Comparison of ENCODE assay signal across 23 cellular contexts in the genomic region with DNA sequence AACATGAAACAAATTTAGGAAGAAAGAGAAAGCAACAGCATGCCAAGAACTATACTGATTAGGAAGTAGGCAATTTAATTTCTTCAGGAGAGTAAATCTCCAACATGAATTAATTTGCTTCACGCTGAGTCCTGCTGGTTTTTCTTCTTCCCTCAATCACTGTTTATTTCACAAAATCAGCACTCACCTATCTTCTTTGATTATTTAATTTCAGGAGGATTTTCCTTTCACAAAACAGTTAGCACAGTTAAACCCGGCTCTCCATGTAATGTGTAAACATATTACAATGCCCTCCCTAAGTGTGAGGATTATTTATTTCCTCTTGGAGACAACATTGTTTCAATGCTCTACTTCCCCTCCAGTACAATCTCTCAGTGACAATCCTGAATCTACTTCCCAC.
DNase-seq lines count a peak whose midpoint lies in the region.
"Had no signal": no experiment of that assay in that cellular context is flagged by ENCODE, and none has a peak within 500 bp of the region (broad histone marks: within the 10 kb centered on the region; RNA-seq: fewer than 3 reads in every experiment).

No MANE protein-coding gene starts in this region.

- DNase-seq in NCI-H510A treated with DMSO at 0.1 percent for 48 hours (lab: John Stamatoyannopoulos, UW) (peak; percentile 11), NCI-H510A (lab: John Stamatoyannopoulos, UW) (no peak), NCI-H345 treated with DMSO at 0.1 percent for 48 hours (lab: John Stamatoyannopoulos, UW; ENCODE audit: unreplicated experiment) (peak; percentile 28), inferior parietal cortex (ENCODE audit: extremely low spot score) (peak; percentile 9), AG08396 (ENCODE audit: low spot score) (no peak), OCI-M1 (lab: John Stamatoyannopoulos, UW) (no peak)
- no peak for DNase-seq in activated naive CD4-positive, alpha-beta T cell treated with Interleukin-2 at 50 U/mL for 16 hours
- DNase-seq: activated CD4-positive, alpha-beta T cell treated with anti-CD3 and anti-CD28 coated beads for 4 hours; activated naive CD4-positive, alpha-beta T cell treated with anti-CD3 and anti-CD28 coated beads, Interleukin-2, amount 10 ng/mL, durations not matched to agents 7 days and 5 days; activated T-cell treated with anti-CD3 and anti-CD28 coated beads, Interleukin-2, amount 50 U/mL, for 4 hours; H7; hypothalamus; lower lobe of right lung; occipital lobe; right cardiac atrium; stimulated activated naive CD8-positive, alpha-beta T cell treated with anti-CD3 and anti-CD28 coated beads, Interleukin-15, amount 100 ng/mL, for 72 hours; T-helper 1 cell; transverse colon had no signal

- peak overlapping the region; percentile 42 for H3K27ac ChIP-seq in temporal lobe (ENCODE audit: low read depth, low read length)
- H3K27ac ChIP-seq: A549, ascending aorta, BLaER1, gastroesophageal sphincter, lower lobe of right lung, transverse colon had no signal

Comparison
In these comparisons a context has a peak if more than half of its experiments do, and no peak if none do; other contexts are left out.
1. DNase-seq: peak in NCI-H510A treated with DMSO at 0.1 percent for 48 hours (single experiment), NCI-H345 treated with DMSO at 0.1 percent for 48 hours (single experiment) and inferior parietal cortex (single experiment); none in NCI-H510A (single experiment), activated naive CD4-positive, alpha-beta T cell treated with Interleukin-2 at 50 U/mL for 16 hours (single experiment), AG08396 (single experiment) and OCI-M1 (single experiment).